Comparison of ENCODE assay signal across 8 cellular contexts in the genomic region with DNA sequence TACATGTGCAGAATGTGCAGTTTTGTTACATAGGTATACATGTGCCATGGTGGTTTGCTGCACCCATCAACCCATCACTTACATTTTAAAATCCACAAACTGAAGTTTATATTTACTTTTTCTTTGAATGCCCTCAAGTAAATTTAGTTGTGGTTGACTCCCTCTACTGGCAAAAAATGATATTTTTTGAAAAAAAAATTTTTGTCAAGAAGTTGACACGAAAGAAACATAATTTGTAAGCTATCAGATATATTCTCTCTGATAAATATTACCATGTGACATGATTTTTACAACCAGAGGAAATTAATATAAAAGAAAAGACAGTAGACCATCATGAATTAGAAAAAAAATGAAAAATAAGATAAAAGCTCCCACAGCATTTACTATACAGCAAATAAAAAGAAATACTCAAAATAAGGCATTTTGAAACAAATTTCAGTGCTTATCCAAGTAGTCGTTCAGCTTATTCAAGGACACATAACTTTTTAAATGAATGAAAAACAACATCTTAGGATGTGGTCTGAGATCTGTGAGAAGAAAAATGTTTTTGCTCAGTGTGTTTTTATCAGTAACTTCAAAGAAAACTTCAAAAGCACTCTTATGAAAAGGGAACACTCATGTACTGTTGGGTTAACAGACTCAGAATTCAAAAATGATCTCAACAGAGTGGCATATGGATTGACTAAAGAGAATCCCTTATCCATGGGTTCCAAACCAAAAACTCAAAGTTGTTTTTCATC. TPM values are rescaled to one million over a fixed set of nuclear protein-coding genes. Genes with fewer than 3 reads are reported as not detected.
A peak's percentile ranks its signal among the peaks of the same experiment; 100 is the strongest.
DNase-seq lines count a peak whose midpoint lies in the region; ATAC-seq and TF ChIP-seq lines count a peak whose summit lies in the region.

No MANE protein-coding gene starts in this region.

- no peak for ATAC-seq in activated T-cell treated with anti-CD3 and anti-CD28 coated beads, Interleukin-2, amount 50 U/mL, for 4 hours
- ATAC-seq in GM21737 (IDR thresholded peaks at IDR 0.05; ENCODE audit: unreplicated experiment) (no peak), HG03354 (IDR thresholded peaks at IDR 0.05; ENCODE audit: poor library complexity, severe bottlenecking, unreplicated experiment) (no peak)

- H3K36me3 Mint-ChIP-seq in activated T-cell treated with anti-CD3 and anti-CD28 coated beads, Interleukin-2, amount 50 U/mL, for 4 hours (ENCODE audit: insufficient read depth): no peaks in the 10 kb centered on the region
- no peaks in the 10 kb centered on the region for H3K36me3 Mint-ChIP-seq in progenitor cell of endocrine pancreas (ENCODE audit: insufficient read depth)

- H3K4me3 Mint-ChIP-seq in activated T-cell treated with anti-CD3 and anti-CD28 coated beads, Interleukin-2, amount 50 U/mL, for 4 hours: peak overlapping the region; percentile 54
- no peak overlapping the region for H3K4me3 Mint-ChIP-seq in progenitor cell of endocrine pancreas (ENCODE audit: low read depth)

- H3K27ac Mint-ChIP-seq in progenitor cell of endocrine pancreas: no peak overlapping the region

- DNase-seq in activated T-cell treated with anti-CD3 and anti-CD28 coated beads, Interleukin-2, amount 50 U/mL, for 4 hours: no peak
- DNase-seq in activated T-cell treated with anti-CD3 and anti-CD28 coated beads, Interleukin-2, amount 50 U/mL, for 48 hours: no peak
- DNase-seq in MV-4-11 (lab: John Stamatoyannopoulos, UW) (peak; percentile 2), brain microvascular endothelial cell (no peak), progenitor cell of endocrine pancreas (ENCODE audit: low spot score, unreplicated experiment) (no peak), WERI-Rb-1 (no peak)

- H3K4me1 Mint-ChIP-seq in activated T-cell treated with anti-CD3 and anti-CD28 coated beads, Interleukin-2, amount 50 U/mL, for 4 hours (ENCODE audit: low read depth): peaks cover 42% of the 10 kb centered on the region
- H3K4me1 Mint-ChIP-seq in progenitor cell of endocrine pancreas (ENCODE audit: low read depth): peaks cover 2% of the 10 kb centered on the region

- H3K9me3 ChIP-seq in WERI-Rb-1 (ENCODE audit: severe bottlenecking): peaks cover 3% of the 10 kb centered on the region

- H3K27ac ChIP-seq in brain microvascular endothelial cell (no peak overlapping the region), WERI-Rb-1 (no peak overlapping the region)

- in situ Hi-C loops in brain microvascular endothelial cell (cut with HindIII; ENCODE audit: low pct_ligation_motif_present, low sequenced_read_pairs): no loop called here

- TF ChIP-seq CTCF in brain microvascular endothelial cell (IDR thresholded peaks at IDR 0.05; ENCODE audit: low read depth, low read length, missing control alignments) (peak; percentile 29), progenitor cell of endocrine pancreas (IDR thresholded peaks at IDR 0.05; ENCODE audit: unreplicated experiment) (peak; percentile 64), WERI-Rb-1 (IDR thresholded peaks at IDR 0.05; ENCODE audit: low read depth, low read length) (no peak)

- H3K36me3 ChIP-seq in brain microvascular endothelial cell (replicated peaks) (no peaks in the 10 kb centered on the region), WERI-Rb-1 (no peaks in the 10 kb centered on the region)

- H3K27me3 ChIP-seq in brain microvascular endothelial cell (replicated peaks) (peaks cover 2% of the 10 kb centered on the region), WERI-Rb-1 (ENCODE audit: insufficient read depth, low read depth, severe bottlenecking) (no peaks in the 10 kb centered on the region)

- no peaks in the 10 kb centered on the region for H3K9me3 Mint-ChIP-seq in activated T-cell treated with anti-CD3 and anti-CD28 coated beads, Interleukin-2, amount 50 U/mL, for 4 hours
- peaks cover 4% of the 10 kb centered on the region for H3K9me3 Mint-ChIP-seq in progenitor cell of endocrine pancreas (ENCODE audit: low read depth)

- H3K4me3 ChIP-seq in brain microvascular endothelial cell (ENCODE audit: low read depth, low read length) (no peak overlapping the region), WERI-Rb-1 (ENCODE audit: low read depth, low read length) (no peak overlapping the region)

- peaks cover 2% of the 10 kb centered on the region for H3K27me3 Mint-ChIP-seq in activated T-cell treated with anti-CD3 and anti-CD28 coated beads, Interleukin-2, amount 50 U/mL, for 4 hours (ENCODE audit: low read depth)
- no peaks in the 10 kb centered on the region for H3K27me3 Mint-ChIP-seq in progenitor cell of endocrine pancreas

RNA-seq across cellular contexts. Expression of gene GRIP1, which starts 30.0 kb away (rescaled TPM):
- 1 to 10 TPM; 1.6 to 8.0 (median 4.4) TPM for total RNA-seq in activated T-cell treated with anti-CD3 and anti-CD28 coated beads, Interleukin-2, amount 50 U/mL, for 4 hours
- total RNA-seq in progenitor cell of endocrine pancreas: 40.4 and 41.3 TPM in 2 replicates
